ENCODE assay signal across 34 cellular contexts in the genomic region with DNA sequence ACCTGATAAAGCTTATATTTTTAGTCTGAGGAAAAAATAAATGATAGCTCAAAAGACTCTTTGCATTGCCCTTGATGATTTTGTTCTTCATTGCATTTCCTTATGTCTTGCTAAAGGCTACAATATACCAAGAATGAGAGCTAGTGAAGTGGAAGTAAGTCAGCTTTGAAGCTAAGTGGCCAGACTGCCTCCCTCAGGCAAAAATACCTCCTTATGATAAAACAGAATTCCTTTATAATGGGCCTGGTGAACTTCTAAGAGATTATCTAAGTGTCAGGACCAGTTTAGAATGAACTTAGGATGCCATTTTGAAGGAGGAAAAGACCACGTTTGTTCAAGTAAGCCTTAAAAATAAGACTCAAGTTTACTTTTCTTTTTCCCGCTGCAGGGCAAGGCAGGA.
"Had no signal": no experiment of that assay in that cellular context is flagged by ENCODE, and none has a peak within 500 bp of the region (broad histone marks: within the 10 kb centered on the region; RNA-seq: fewer than 3 reads in every experiment).

No MANE protein-coding gene starts in this region.

- H3K27ac ChIP-seq: ascending aorta, body of pancreas, breast epithelium, SK-N-MC, WERI-Rb-1 had no signal

- H3K36me3 Mint-ChIP-seq: activated CD8-positive, alpha-beta memory T cell treated with anti-CD3 and anti-CD28 coated beads, Interleukin-2, amount 10 ng/mL, durations not matched to agents 7 days and 5 days; activated naive CD8-positive, alpha-beta T cell treated with anti-CD3 and anti-CD28 coated beads for 36 hours had no signal

- H3K4me1 ChIP-seq: ascending aorta, body of pancreas, breast epithelium had no signal

- H3K36me3 ChIP-seq: ascending aorta, breast epithelium, SJCRH30, WERI-Rb-1 had no signal

- DNase-seq: activated CD4-positive, alpha-beta memory T cell treated with anti-CD3 and anti-CD28 coated beads, Interleukin-2, amount 10 ng/mL, durations not matched to agents 7 days and 5 days; activated CD4-positive, alpha-beta T cell treated with anti-CD3 and anti-CD28 coated beads for 1 hour; activated CD4-positive, alpha-beta T cell treated with anti-CD3 and anti-CD28 coated beads for 48 hours; activated CD4-positive, CD25-positive, alpha-beta regulatory T cell; activated CD8-positive, alpha-beta memory T cell treated with anti-CD3 and anti-CD28 coated beads for 24 hours; activated CD8-positive, alpha-beta memory T cell treated with anti-CD3 and anti-CD28 coated beads, Interleukin-2, amount 10 ng/mL, durations not matched to agents 7 days and 5 days; activated CD8-positive, alpha-beta memory T cell treated with anti-CD3 and anti-CD28 coated beads, Interleukin-2, amount 50 U/mL, for 48 hours; activated effector memory CD4-positive, alpha-beta T cell treated with anti-CD3 and anti-CD28 coated beads, Interleukin-2, amount 50 U/mL, for 16 hours; activated naive CD4-positive, alpha-beta T cell; activated naive CD4-positive, alpha-beta T cell treated with anti-CD3 and anti-CD28 coated beads, Interleukin-2, amount 50 U/mL, for 16 hours; activated naive CD8-positive, alpha-beta T cell treated with anti-CD3 and anti-CD28 coated beads for 36 hours; activated T-cell treated with anti-CD3 and anti-CD28 coated beads, Interleukin-2, amount 50 U/mL, for 72 hours; amygdala; body of pancreas; caudate nucleus; cerebellar nuclear complex; NCI-H1105; NCI-H1417 treated with DMSO at 0.1 percent for 48 hours; NCI-H187 treated with DMSO at 0.1 percent for 48 hours; NCI-H2081; NCI-H226; NCI-H446 treated with DMSO at 0.1 percent for 48 hours; NCI-H524; NCI-H748 treated with DMSO at 0.1 percent for 48 hours; OCI-M1; Right ventricle myocardium superior; T1000; WERI-Rb-1 had no signal

- H3K9me3 ChIP-seq: ascending aorta, body of pancreas, breast epithelium, SJCRH30 had no signal

- H3K27me3 ChIP-seq: ascending aorta, body of pancreas, breast epithelium, SJCRH30 had no signal

- H3K4me3 Mint-ChIP-seq: activated CD4-positive, alpha-beta memory T cell treated with anti-CD3 and anti-CD28 coated beads, Interleukin-2, amount 10 ng/mL, durations not matched to agents 7 days and 5 days; activated CD8-positive, alpha-beta memory T cell treated with anti-CD3 and anti-CD28 coated beads, Interleukin-2, amount 10 ng/mL, durations not matched to agents 7 days and 5 days; activated naive CD8-positive, alpha-beta T cell treated with anti-CD3 and anti-CD28 coated beads for 36 hours; activated T-cell treated with anti-CD3 and anti-CD28 coated beads, Interleukin-2, amount 50 U/mL, for 72 hours; activated T-helper 17 cell treated with anti-CD3 and anti-CD28 coated beads, Interleukin-2, amount 50 U/mL, for 72 hours had no signal

- H3K27ac Mint-ChIP-seq: activated CD4-positive, alpha-beta memory T cell treated with anti-CD3 and anti-CD28 coated beads, Interleukin-2, amount 10 ng/mL, durations not matched to agents 7 days and 5 days; activated CD8-positive, alpha-beta memory T cell treated with anti-CD3 and anti-CD28 coated beads, Interleukin-2, amount 10 ng/mL, durations not matched to agents 7 days and 5 days; activated naive CD8-positive, alpha-beta T cell treated with anti-CD3 and anti-CD28 coated beads for 36 hours; activated T-cell treated with anti-CD3 and anti-CD28 coated beads, Interleukin-2, amount 50 U/mL, for 72 hours; activated T-helper 17 cell treated with anti-CD3 and anti-CD28 coated beads, Interleukin-2, amount 50 U/mL, for 72 hours had no signal

- H3K27me3 Mint-ChIP-seq: activated CD4-positive, alpha-beta memory T cell treated with anti-CD3 and anti-CD28 coated beads, Interleukin-2, amount 10 ng/mL, durations not matched to agents 7 days and 5 days; activated CD8-positive, alpha-beta memory T cell treated with anti-CD3 and anti-CD28 coated beads, Interleukin-2, amount 10 ng/mL, durations not matched to agents 7 days and 5 days; activated naive CD8-positive, alpha-beta T cell treated with anti-CD3 and anti-CD28 coated beads for 36 hours; activated T-helper 17 cell treated with anti-CD3 and anti-CD28 coated beads, Interleukin-2, amount 50 U/mL, for 72 hours had no signal

- ATAC-seq: activated CD8-positive, alpha-beta memory T cell treated with anti-CD3 and anti-CD28 coated beads, Interleukin-2, amount 10 ng/mL, durations not matched to agents 7 days and 5 days; activated T-cell treated with anti-CD3 and anti-CD28 coated beads, Interleukin-2, amount 50 U/mL, for 72 hours; activated T-helper 17 cell treated with anti-CD3 and anti-CD28 coated beads, Interleukin-2, amount 50 U/mL, for 72 hours; body of pancreas; K562 had no signal

- H3K4me3 ChIP-seq: ascending aorta, body of pancreas, breast epithelium, K562, SJCRH30, SK-N-MC had no signal

- H3K4me1 Mint-ChIP-seq: activated CD4-positive, alpha-beta memory T cell treated with anti-CD3 and anti-CD28 coated beads, Interleukin-2, amount 10 ng/mL, durations not matched to agents 7 days and 5 days; activated CD8-positive, alpha-beta memory T cell treated with anti-CD3 and anti-CD28 coated beads, Interleukin-2, amount 10 ng/mL, durations not matched to agents 7 days and 5 days; activated naive CD8-positive, alpha-beta T cell treated with anti-CD3 and anti-CD28 coated beads for 36 hours; activated T-helper 17 cell treated with anti-CD3 and anti-CD28 coated beads, Interleukin-2, amount 50 U/mL, for 72 hours had no signal
